Comparison of ENCODE assay signal across 32 cellular contexts in genomic region chr3:115626711-115627110, GRCh38. TPM values are rescaled to one million over a fixed set of nuclear protein-coding genes. Genes with fewer than 3 reads are reported as not detected.
A peak's percentile ranks its signal among the peaks of the same experiment; 100 is the strongest.
DNase-seq lines count a peak whose midpoint lies in the region; ATAC-seq lines count a peak whose summit lies in the region.
"Had no signal": no experiment of that assay in that cellular context is flagged by ENCODE, and none has a peak within 500 bp of the region (broad histone marks: within the 10 kb centered on the region; RNA-seq: fewer than 3 reads in every experiment).

No MANE protein-coding gene starts in this region.

- peak overlapping the region; percentile 67 for H3K4me3 ChIP-seq in neuron (ENCODE audit: low read length)
- H3K4me3 ChIP-seq: coronary artery, prostate gland, sigmoid colon, stomach, thyroid gland had no signal

- peaks cover 27% of the 10 kb centered on the region for H3K4me1 ChIP-seq in neuron (ENCODE audit: insufficient read depth, low read length)
- H3K4me1 ChIP-seq: prostate gland had no signal

- H3K4me3 Mint-ChIP-seq in activated T-helper 2 cell treated with anti-CD3 and anti-CD28 coated beads, Interferon-gamma antibody, Interleukin-2, Interleukin-4, amounts not matched to agents 10 μg/mL and 5 μg/mL and 100 μg/mL, durations not matched to agents 14 hours and 24 hours and 36 hours (ENCODE audit: low read depth) = no peak overlapping the region
- H3K4me3 Mint-ChIP-seq: activated CD4-positive, alpha-beta T cell treated with anti-CD3 and anti-CD28 coated beads, Interleukin-2, amount 10 ng/mL, durations not matched to agents 24 days and 14 days; activated naive CD8-positive, alpha-beta T cell treated with anti-CD3 and anti-CD28 coated beads, Interleukin-2, amount 10 ng/mL, durations not matched to agents 7 days and 5 days; CD14-positive monocyte; effector memory CD8-positive, alpha-beta T cell; T-cell had no signal

- DNase-seq in DMS 273 treated with DMSO at 0.1 percent for 48 hours (lab: John Stamatoyannopoulos, UW) (peak; percentile 22), NCI-H2171 treated with DMSO at 0.1 percent for 48 hours (lab: John Stamatoyannopoulos, UW) (peak; percentile 15), cerebellar cortex (ENCODE audit: low spot score) (peak; percentile 61), NCI-H1417 treated with DMSO at 0.1 percent for 48 hours (lab: John Stamatoyannopoulos, UW) (no peak)
- no peak for DNase-seq in activated T-helper 2 cell treated with anti-CD3 and anti-CD28 coated beads, Interferon-gamma antibody, Interleukin-2, Interleukin-4, amounts not matched to agents 10 μg/mL and 5 μg/mL and 100 μg/mL, durations not matched to agents 14 hours and 24 hours and 36 hours (ENCODE audit: low spot score)
- DNase-seq: activated CD4-positive, alpha-beta T cell treated with anti-CD3 and anti-CD28 coated beads, Interleukin-2, amount 10 ng/mL, durations not matched to agents 24 days and 14 days; activated CD8-positive, alpha-beta memory T cell treated with anti-CD3 and anti-CD28 coated beads for 24 hours; activated gamma-delta T cell; activated naive CD8-positive, alpha-beta T cell treated with anti-CD3 and anti-CD28 coated beads, Interleukin-2, amount 10 ng/mL, durations not matched to agents 7 days and 5 days; activated T-cell treated with anti-CD3 and anti-CD28 coated beads for 4 hours; aorta; effector memory CD8-positive, alpha-beta T cell; erythroblast; MV-4-11; NCI-H2227 treated with DMSO at 0.1 percent for 48 hours; NCI-H774; occipital lobe; sigmoid colon; stimulated activated CD4-positive, alpha-beta T cell treated with anti-CD3 and anti-CD28 coated beads, Interleukin-12 subunit alpha, Interleukin-12 subunit beta, amount 100 ng/mL, for 4 hours; stimulated activated CD4-positive, alpha-beta T cell treated with anti-CD3 and anti-CD28 coated beads, Interleukin-4, amount 100 ng/mL, for 1 hour; stomach; T-cell; thyroid gland had no signal

- no peak overlapping the region for H3K27ac Mint-ChIP-seq in activated T-helper 2 cell treated with anti-CD3 and anti-CD28 coated beads, Interferon-gamma antibody, Interleukin-2, Interleukin-4, amounts not matched to agents 10 μg/mL and 5 μg/mL and 100 μg/mL, durations not matched to agents 14 hours and 24 hours and 36 hours
- H3K27ac Mint-ChIP-seq: activated CD4-positive, alpha-beta T cell treated with anti-CD3 and anti-CD28 coated beads, Interleukin-2, amount 10 ng/mL, durations not matched to agents 24 days and 14 days; activated naive CD8-positive, alpha-beta T cell treated with anti-CD3 and anti-CD28 coated beads, Interleukin-2, amount 10 ng/mL, durations not matched to agents 7 days and 5 days; CD14-positive monocyte; effector memory CD8-positive, alpha-beta T cell; T-cell had no signal

- no peak overlapping the region for H2AFZ ChIP-seq in neuron (ENCODE audit: low read depth, low read length)

- peaks cover 51% of the 10 kb centered on the region for H3K27me3 Mint-ChIP-seq in activated T-helper 2 cell treated with anti-CD3 and anti-CD28 coated beads, Interferon-gamma antibody, Interleukin-2, Interleukin-4, amounts not matched to agents 10 μg/mL and 5 μg/mL and 100 μg/mL, durations not matched to agents 14 hours and 24 hours and 36 hours (ENCODE audit: low read depth)

- no peak for ATAC-seq in HG02970 (IDR thresholded peaks at IDR 0.05; ENCODE audit: low FRiP score, unreplicated experiment)
- ATAC-seq: effector memory CD8-positive, alpha-beta T cell; left lobe of liver; T-cell had no signal

- no peaks in the 10 kb centered on the region for H3K9me3 Mint-ChIP-seq in activated T-helper 2 cell treated with anti-CD3 and anti-CD28 coated beads, Interferon-gamma antibody, Interleukin-2, Interleukin-4, amounts not matched to agents 10 μg/mL and 5 μg/mL and 100 μg/mL, durations not matched to agents 14 hours and 24 hours and 36 hours
- H3K9me3 Mint-ChIP-seq: activated CD4-positive, alpha-beta T cell treated with anti-CD3 and anti-CD28 coated beads, Interleukin-2, amount 10 ng/mL, durations not matched to agents 24 days and 14 days; activated naive CD8-positive, alpha-beta T cell treated with anti-CD3 and anti-CD28 coated beads, Interleukin-2, amount 10 ng/mL, durations not matched to agents 7 days and 5 days; effector memory CD8-positive, alpha-beta T cell; T-cell had no signal

- H3K36me3 Mint-ChIP-seq in activated T-helper 2 cell treated with anti-CD3 and anti-CD28 coated beads, Interferon-gamma antibody, Interleukin-2, Interleukin-4, amounts not matched to agents 10 μg/mL and 5 μg/mL and 100 μg/mL, durations not matched to agents 14 hours and 24 hours and 36 hours (ENCODE audit: low read depth) = no peaks in the 10 kb centered on the region
- H3K36me3 Mint-ChIP-seq: activated naive CD8-positive, alpha-beta T cell treated with anti-CD3 and anti-CD28 coated beads, Interleukin-2, amount 10 ng/mL, durations not matched to agents 7 days and 5 days; CD14-positive monocyte; T-cell had no signal

- H3K4me1 Mint-ChIP-seq in activated T-helper 2 cell treated with anti-CD3 and anti-CD28 coated beads, Interferon-gamma antibody, Interleukin-2, Interleukin-4, amounts not matched to agents 10 μg/mL and 5 μg/mL and 100 μg/mL, durations not matched to agents 14 hours and 24 hours and 36 hours (ENCODE audit: low read depth) = peaks cover 8% of the 10 kb centered on the region
- H3K4me1 Mint-ChIP-seq: CD14-positive monocyte had no signal

- no peaks in the 10 kb centered on the region for H3K9me3 ChIP-seq in neuron (ENCODE audit: low read length)
- H3K9me3 ChIP-seq: prostate gland, sigmoid colon, stomach, thyroid gland had no signal

- no peaks in the 10 kb centered on the region for H3K36me3 ChIP-seq in neuron (ENCODE audit: insufficient read depth, low read length)
- H3K36me3 ChIP-seq: prostate gland, sigmoid colon, stomach, thyroid gland, WERI-Rb-1 had no signal

- intact Hi-C loops in activated T-helper 2 cell treated with anti-CD3 and anti-CD28 coated beads, Interferon-gamma antibody, Interleukin-2, Interleukin-4, amounts not matched to agents 10 μg/mL and 5 μg/mL and 100 μg/mL, durations not matched to agents 14 hours and 24 hours and 36 hours (cut with micrococcal nuclease) = no loop called here

- no peaks in the 10 kb centered on the region for H3K27me3 ChIP-seq in neuron (ENCODE audit: insufficient read depth, low read length)
- H3K27me3 ChIP-seq: thyroid gland had no signal

RNA-seq across cellular contexts. Expression of gene GAP43, which starts 3.4 kb away (rescaled TPM):
- total RNA-seq in activated T-helper 2 cell treated with anti-CD3 and anti-CD28 coated beads, Interferon-gamma antibody, Interleukin-2, Interleukin-4, amounts not matched to agents 10 μg/mL and 5 μg/mL and 100 μg/mL, durations not matched to agents 14 hours and 24 hours and 36 hours = not detected in 2 replicates
- total RNA-seq: activated CD4-positive, alpha-beta T cell treated with anti-CD3 and anti-CD28 coated beads, Interleukin-2, amount 10 ng/mL, durations not matched to agents 24 days and 14 days; activated naive CD8-positive, alpha-beta T cell treated with anti-CD3 and anti-CD28 coated beads, Interleukin-2, amount 10 ng/mL, durations not matched to agents 7 days and 5 days; left lobe of liver; mesenteric fat pad; SK-MEL-5; T-cell; thyroid gland had no signal

Comparison
In these comparisons a context has a peak if more than half of its experiments do, and no peak if none do; other contexts are left out.
1. DNase-seq: peak in DMS 273 treated with DMSO at 0.1 percent for 48 hours (single experiment), NCI-H2171 treated with DMSO at 0.1 percent for 48 hours (single experiment) and cerebellar cortex (single experiment); none in NCI-H1417 treated with DMSO at 0.1 percent for 48 hours (single experiment) and activated T-helper 2 cell treated with anti-CD3 and anti-CD28 coated beads, Interferon-gamma antibody, Interleukin-2, Interleukin-4, amounts not matched to agents 10 μg/mL and 5 μg/mL and 100 μg/mL, durations not matched to agents 14 hours and 24 hours and 36 hours (single experiment).